In the genomic region with DNA sequence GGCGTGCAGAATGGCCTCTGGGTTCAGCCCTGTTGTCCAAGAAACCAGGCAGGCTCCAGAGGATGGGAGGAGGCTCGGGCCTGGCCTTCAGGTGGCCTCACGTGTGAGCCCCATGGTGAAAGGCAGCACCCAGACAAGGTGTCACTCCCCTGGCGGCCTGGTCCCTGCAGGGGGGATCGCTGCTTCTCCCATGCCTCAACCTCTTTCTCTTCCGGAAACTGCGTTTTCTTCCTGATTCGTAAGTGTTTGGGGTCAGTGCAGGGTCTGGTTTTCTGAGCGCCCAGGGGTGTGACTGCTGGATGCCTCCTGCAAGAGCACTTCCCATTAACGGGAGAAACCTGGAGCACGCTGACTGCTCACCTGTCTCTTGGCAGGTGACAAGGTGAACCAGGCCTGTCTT, we compare ENCODE assay signal across 25 cellular contexts.
"Had no signal": no experiment of that assay in that cellular context is flagged by ENCODE, and none has a peak within 500 bp of the region (broad histone marks: within the 10 kb centered on the region; RNA-seq: fewer than 3 reads in every experiment).

No MANE protein-coding gene starts in this region.

- DNase-seq: head of caudate nucleus; hippocampal formation; kidney glomerular epithelial cell; left colon; naive B cell; natural killer cell; nephron progenitor cell; stimulated activated CD4-positive, alpha-beta T cell treated with anti-CD3 and anti-CD28 coated beads, Interleukin-12 subunit alpha, Interleukin-12 subunit beta, amount 100 ng/mL, for 4 hours; stimulated activated CD4-positive, alpha-beta T cell treated with anti-CD3 and anti-CD28 coated beads, Interleukin-15, amount 100 ng/mL, for 24 hours; stimulated activated CD4-positive, alpha-beta T cell treated with anti-CD3 and anti-CD28 coated beads, Interleukin-2, amount 100 ng/mL, for 24 hours; stimulated activated CD4-positive, alpha-beta T cell treated with anti-CD3 and anti-CD28 coated beads, Interleukin-4, amount 100 ng/mL, for 1 hour; stimulated activated naive B cell treated with anti-CD40 and anti-IgM and Interleukin-4, amounts not matched to agents 10 μg/mL and 1 μg/mL and 100 μg/mL, for 72 hours; stimulated activated naive CD8-positive, alpha-beta T cell treated with anti-CD3 and anti-CD28 coated beads, Interleukin-15, Interleukin-2, amounts not matched to agents 100 U/mL and 50 U/mL, for 24 hours; stomach; tibial artery; trophoblast cell; upper lobe of right lung had no signal

- H3K4me3 ChIP-seq: left lung, neural progenitor cell, skin epidermis, stomach, suprapubic skin, thoracic aorta, tibial artery, upper lobe of right lung had no signal

- H3K4me1 ChIP-seq: neural progenitor cell, suprapubic skin, upper lobe of right lung had no signal

- H3K4me2 ChIP-seq: neural progenitor cell had no signal

- H2AFZ ChIP-seq: neural progenitor cell, parathyroid adenoma had no signal

- H3K9me3 ChIP-seq: thoracic aorta had no signal

- H3K27ac ChIP-seq: left lung, neural progenitor cell, parathyroid adenoma, skin epidermis, stomach, suprapubic skin, thoracic aorta, tibial artery, upper lobe of right lung had no signal

- FAIRE-seq: keratinocyte had no signal

- ATAC-seq: left colon; left lung; sciatic nerve; stimulated activated naive B cell treated with anti-CD40 and anti-IgM and Interleukin-4, amounts not matched to agents 10 μg/mL and 1 μg/mL and 100 μg/mL, for 72 hours; stimulated activated naive CD8-positive, alpha-beta T cell treated with anti-CD3 and anti-CD28 coated beads, Interleukin-15, Interleukin-2, amounts not matched to agents 100 U/mL and 50 U/mL, for 24 hours; upper lobe of right lung had no signal

- H3K27me3 ChIP-seq: left lung, neural progenitor cell, stomach, suprapubic skin, tibial artery, upper lobe of right lung had no signal

- H3K36me3 ChIP-seq: neural progenitor cell, suprapubic skin, thoracic aorta, upper lobe of right lung had no signal
